20 cellular contexts compared by ENCODE assay signal in the genomic region with DNA sequence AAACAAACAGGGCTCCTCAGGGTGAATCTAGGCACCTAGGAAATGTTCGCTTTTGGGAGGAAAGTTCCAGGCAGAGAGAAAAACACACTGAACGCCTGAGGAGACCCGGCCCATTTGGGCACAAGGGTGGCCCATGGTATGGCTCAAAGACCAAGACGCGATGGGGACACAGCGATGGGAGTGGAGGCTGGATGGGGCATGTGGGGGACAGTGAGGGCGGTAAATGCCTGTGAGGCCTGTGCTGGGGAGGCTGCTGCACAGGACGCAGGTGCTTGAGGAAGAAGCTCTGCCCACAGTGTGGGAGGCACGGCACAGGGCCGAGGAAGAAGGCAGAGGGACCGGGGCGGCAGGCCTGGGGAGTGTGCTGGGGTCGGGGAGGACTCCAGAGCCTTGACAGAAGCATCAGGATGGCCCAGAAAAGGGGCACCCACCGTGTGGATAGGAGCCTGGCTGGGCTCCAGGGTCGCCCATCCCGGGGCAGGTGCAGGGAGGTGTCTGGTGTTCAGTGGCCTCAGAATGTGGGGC.
DNase-seq lines count a peak whose midpoint lies in the region; ATAC-seq and TF ChIP-seq lines count a peak whose summit lies in the region.
"Had no signal": no experiment of that assay in that cellular context is flagged by ENCODE, and none has a peak within 500 bp of the region (broad histone marks: within the 10 kb centered on the region; RNA-seq: fewer than 3 reads in every experiment).

No MANE protein-coding gene starts in this region.

- H3K27ac Mint-ChIP-seq in CD4-positive, alpha-beta T cell, result peak overlapping the region; percentile 11
- H3K27ac Mint-ChIP-seq in activated CD8-positive, alpha-beta T cell treated with anti-CD3 and anti-CD28 coated beads, Interleukin-2, amount 10 ng/mL, durations not matched to agents 7 days and 5 days, result peak overlapping the region; percentile 43
- H3K27ac Mint-ChIP-seq in chondrocyte (ENCODE audit: unreplicated experiment), result no peak overlapping the region
- peak overlapping the region in 3 of 10 donors; percentile 44 to 87 (median 76) for H3K27ac Mint-ChIP-seq in naive thymus-derived CD8-positive, alpha-beta T cell

- H3K4me1 ChIP-seq in HEK293 (ENCODE audit: control insufficient read depth, insufficient read depth, low read length) (no peaks in the 10 kb centered on the region), neuronal stem cell (ENCODE audit: control insufficient read depth in 2 of 2, insufficient read depth in 1 of 2, low read depth in 1 of 2, low read length in 2 of 2) (peaks cover 2 to 24% of the 10 kb centered on the region in 2 donors)
- H3K4me1 ChIP-seq: SJSA1 had no signal

- no peaks in the 10 kb centered on the region for H3K36me3 ChIP-seq in HEK293 (ENCODE audit: control insufficient read depth in 2 of 2, insufficient read depth in 1 of 2, low read length in 2 of 2)
- H3K36me3 ChIP-seq in neuronal stem cell (replicated peaks in 1 of 2; ENCODE audit: control insufficient read depth in 2 of 2, insufficient read depth in 2 of 2, low read length in 2 of 2), result no peaks in the 10 kb centered on the region
- H3K36me3 ChIP-seq: SJSA1 had no signal

- H4K8ac ChIP-seq in neuronal stem cell (ENCODE audit: low read depth, low read length), result no peak overlapping the region

- CTCF ChIA-PET in CD4-positive, alpha-beta T cell (lab: Charles Lee), result no interaction called here
- CTCF ChIA-PET in HEK293 (lab: Yijun Ruan, JAX), result no interaction called here
- CTCF ChIA-PET in activated CD8-positive, alpha-beta T cell treated with anti-CD3 and anti-CD28 coated beads, Interleukin-2, amount 10 ng/mL, durations not matched to agents 7 days and 5 days (lab: Charles Lee), result no interaction called here

- H3K4me3 Mint-ChIP-seq in CD4-positive, alpha-beta T cell, result no peak overlapping the region
- no peak overlapping the region for H3K4me3 Mint-ChIP-seq in activated CD8-positive, alpha-beta T cell treated with anti-CD3 and anti-CD28 coated beads, Interleukin-2, amount 10 ng/mL, durations not matched to agents 7 days and 5 days
- no peak overlapping the region for H3K4me3 Mint-ChIP-seq in chondrocyte (ENCODE audit: unreplicated experiment)
- H3K4me3 Mint-ChIP-seq in naive thymus-derived CD8-positive, alpha-beta T cell, result peak overlapping the region in 1 of 10 donors; percentile 41

- TF ChIP-seq CTCF in CD4-positive, alpha-beta T cell (IDR thresholded peaks at IDR 0.05), result no peak
- TF ChIP-seq CTCF in HEK293 (tag by site-specific recombination; IDR thresholded peaks at IDR 0.05) (no peak), chondrocyte (IDR thresholded peaks at IDR 0.05) (no peak)

- H3K4ac ChIP-seq in neuronal stem cell (ENCODE audit: low read length), result no peak overlapping the region

- peaks cover 4% of the 10 kb centered on the region for H3K4me1 Mint-ChIP-seq in CD4-positive, alpha-beta T cell (ENCODE audit: low read depth)
- H3K4me1 Mint-ChIP-seq in activated CD8-positive, alpha-beta T cell treated with anti-CD3 and anti-CD28 coated beads, Interleukin-2, amount 10 ng/mL, durations not matched to agents 7 days and 5 days (ENCODE audit: low read depth), result peaks cover 16% of the 10 kb centered on the region
- H3K4me1 Mint-ChIP-seq in chondrocyte (ENCODE audit: low read depth), result no peaks in the 10 kb centered on the region
- peaks cover 10 to 25% (median 19%) of the 10 kb centered on the region in 4 donors for H3K4me1 Mint-ChIP-seq in naive thymus-derived CD8-positive, alpha-beta T cell

- peak overlapping the region; percentile 82 for H2AK5ac ChIP-seq in neuronal stem cell (ENCODE audit: low read depth, low read length)

- no peak overlapping the region for H3K27ac ChIP-seq in CD4-positive, alpha-beta T cell (ENCODE audit: low read depth, low read length)
- no peak overlapping the region for H3K27ac ChIP-seq in HEK293 (ENCODE audit: extremely low read depth, low read depth, low read length)
- H3K27ac ChIP-seq in neuronal stem cell (replicated peaks; ENCODE audit: low read length), result no peak overlapping the region
- H3K27ac ChIP-seq: SJSA1 had no signal

- no peak for DNase-seq in CD4-positive, alpha-beta T cell
- no peak for DNase-seq in activated CD8-positive, alpha-beta T cell treated with anti-CD3 and anti-CD28 coated beads, Interleukin-2, amount 10 ng/mL, durations not matched to agents 7 days and 5 days
- DNase-seq in neuronal stem cell (ENCODE audit: low spot score) (no peak), chondrocyte (ENCODE audit: low spot score) (no peak)
- no peak for DNase-seq in naive thymus-derived CD8-positive, alpha-beta T cell
- DNase-seq: Calu3, DMS153, GOT3, KBM-7, NCI-H1105, NCI-H1694, NCI-H2081, NCI-H2171 treated with DMSO at 0.1 percent for 48 hours, NCI-H526 treated with DMSO at 0.1 percent for 48 hours, OCI-M1 had no signal

- no peaks in the 10 kb centered on the region for H3K79me1 ChIP-seq in neuronal stem cell (ENCODE audit: low read depth, low read length)

- H2BK12ac ChIP-seq in neuronal stem cell (ENCODE audit: low read length), result peak overlapping the region; percentile 46

- no peaks in the 10 kb centered on the region for H3K9me3 ChIP-seq in CD4-positive, alpha-beta T cell (ENCODE audit: control insufficient read depth, low read length)
- H3K9me3 ChIP-seq in HEK293 (ENCODE audit: control insufficient read depth, insufficient read depth, low read depth, low read length) (no peaks in the 10 kb centered on the region), neuronal stem cell (replicated peaks in 1 of 2; ENCODE audit: control insufficient read depth in 2 of 2, insufficient read depth in 1 of 2, low read depth in 1 of 2, low read length in 2 of 2) (no peaks in the 10 kb centered on the region)
- H3K9me3 ChIP-seq: SJSA1 had no signal

- H3K4me3 ChIP-seq in HEK293 (ENCODE audit: low read depth, low read length) (no peak overlapping the region), neuronal stem cell (ENCODE audit: low read length in 2 of 2) (no peak overlapping the region)
- H3K4me3 ChIP-seq: SJSA1 had no signal

- no peak overlapping the region for H3K4me2 ChIP-seq in neuronal stem cell (ENCODE audit: insufficient read depth, low read length, poor library complexity, severe bottlenecking)

- H3K9me3 Mint-ChIP-seq in CD4-positive, alpha-beta T cell, result no peaks in the 10 kb centered on the region
- H3K9me3 Mint-ChIP-seq in activated CD8-positive, alpha-beta T cell treated with anti-CD3 and anti-CD28 coated beads, Interleukin-2, amount 10 ng/mL, durations not matched to agents 7 days and 5 days (ENCODE audit: insufficient read depth), result no peaks in the 10 kb centered on the region
- H3K9me3 Mint-ChIP-seq in chondrocyte (ENCODE audit: low read depth), result no peaks in the 10 kb centered on the region
- no peaks in the 10 kb centered on the region for H3K9me3 Mint-ChIP-seq in naive thymus-derived CD8-positive, alpha-beta T cell
- H3K9me3 Mint-ChIP-seq: CD8-positive, alpha-beta memory T cell had no signal

- intact Hi-C loops in CD4-positive, alpha-beta T cell (cut with DNase I, micrococcal nuclease), result no loop called here

- peak overlapping the region; percentile 87 for H4K91ac ChIP-seq in neuronal stem cell (ENCODE audit: low read depth, low read length, poor library complexity)

- H3K18ac ChIP-seq in neuronal stem cell (ENCODE audit: low read length), result peak overlapping the region; percentile 86

- H3K27me3 Mint-ChIP-seq in CD4-positive, alpha-beta T cell, result no peaks in the 10 kb centered on the region
- no peaks in the 10 kb centered on the region for H3K27me3 Mint-ChIP-seq in activated CD8-positive, alpha-beta T cell treated with anti-CD3 and anti-CD28 coated beads, Interleukin-2, amount 10 ng/mL, durations not matched to agents 7 days and 5 days (ENCODE audit: low read depth)
- no peaks in the 10 kb centered on the region for H3K27me3 Mint-ChIP-seq in chondrocyte (ENCODE audit: low read depth)
- H3K27me3 Mint-ChIP-seq in naive thymus-derived CD8-positive, alpha-beta T cell, result no peaks in the 10 kb centered on the region

- peak overlapping the region; percentile 9 for H2BK120ac ChIP-seq in neuronal stem cell (ENCODE audit: low read depth, low read length)

- H2BK5ac ChIP-seq in neuronal stem cell (ENCODE audit: low read length), result peak overlapping the region; percentile 35

- no peak for ATAC-seq in CD4-positive, alpha-beta T cell (ENCODE audit: poor library complexity)
- ATAC-seq in activated CD8-positive, alpha-beta T cell treated with anti-CD3 and anti-CD28 coated beads, Interleukin-2, amount 10 ng/mL, durations not matched to agents 7 days and 5 days, result no peak
- no peak for ATAC-seq in GM21423 (IDR thresholded peaks at IDR 0.05; ENCODE audit: unreplicated experiment)
- ATAC-seq in naive thymus-derived CD8-positive, alpha-beta T cell, result no peak
- ATAC-seq: Right ventricle myocardium inferior had no signal

- POLR2A ChIA-PET in CD4-positive, alpha-beta T cell (lab: Charles Lee), result no interaction called here
- POLR2A ChIA-PET in HEK293 (lab: Yijun Ruan, JAX), result no interaction called here
- POLR2A ChIA-PET in activated CD8-positive, alpha-beta T cell treated with anti-CD3 and anti-CD28 coated beads, Interleukin-2, amount 10 ng/mL, durations not matched to agents 7 days and 5 days (lab: Charles Lee), result no interaction called here
- POLR2A ChIA-PET in naive thymus-derived CD8-positive, alpha-beta T cell (lab: Charles Lee), result no interaction called here

- H3K27me3 ChIP-seq in CD4-positive, alpha-beta T cell (ENCODE audit: control insufficient read depth, insufficient read depth, low read length), result no peaks in the 10 kb centered on the region
- H3K27me3 ChIP-seq in neuronal stem cell (ENCODE audit: control insufficient read depth in 3 of 3, insufficient read depth in 3 of 3, low read depth in 1 of 3, low read length in 3 of 3), result peaks cover 0 to 27% (median 0%) of the 10 kb centered on the region in 3 experiments
- H3K27me3 ChIP-seq: SJSA1 had no signal

- peak overlapping the region; percentile 83 for H2BK15ac ChIP-seq in neuronal stem cell (ENCODE audit: low read length)

- H3K23ac ChIP-seq in neuronal stem cell (ENCODE audit: low read depth, low read length, poor library complexity), result no peak overlapping the region

- WGBS in neuronal stem cell (ENCODE audit: extremely low coverage in 2 of 2, insufficient read length in 2 of 2, insufficient replicate concordance in 1 of 2), 2 donors, result no CpG with 5 or more reads among the region's 16 CpGs

- no peak overlapping the region for H2AFZ ChIP-seq in neuronal stem cell (ENCODE audit: low read length)

- H3K14ac ChIP-seq in neuronal stem cell (ENCODE audit: low read length), result no peak overlapping the region

- H3K36me3 Mint-ChIP-seq in CD4-positive, alpha-beta T cell (ENCODE audit: low read depth), result no peaks in the 10 kb centered on the region
- no peaks in the 10 kb centered on the region for H3K36me3 Mint-ChIP-seq in activated CD8-positive, alpha-beta T cell treated with anti-CD3 and anti-CD28 coated beads, Interleukin-2, amount 10 ng/mL, durations not matched to agents 7 days and 5 days (ENCODE audit: low read depth)
- H3K36me3 Mint-ChIP-seq in chondrocyte (ENCODE audit: low read depth), result no peaks in the 10 kb centered on the region
- H3K36me3 Mint-ChIP-seq in naive thymus-derived CD8-positive, alpha-beta T cell, result no peaks in the 10 kb centered on the region
- H3K36me3 Mint-ChIP-seq: CD8-positive, alpha-beta memory T cell had no signal

- no peak overlapping the region for H3K9ac ChIP-seq in neuronal stem cell (ENCODE audit: low read depth, low read length, poor library complexity)
